13 cellular contexts compared by ENCODE assay signal in the genomic region with DNA sequence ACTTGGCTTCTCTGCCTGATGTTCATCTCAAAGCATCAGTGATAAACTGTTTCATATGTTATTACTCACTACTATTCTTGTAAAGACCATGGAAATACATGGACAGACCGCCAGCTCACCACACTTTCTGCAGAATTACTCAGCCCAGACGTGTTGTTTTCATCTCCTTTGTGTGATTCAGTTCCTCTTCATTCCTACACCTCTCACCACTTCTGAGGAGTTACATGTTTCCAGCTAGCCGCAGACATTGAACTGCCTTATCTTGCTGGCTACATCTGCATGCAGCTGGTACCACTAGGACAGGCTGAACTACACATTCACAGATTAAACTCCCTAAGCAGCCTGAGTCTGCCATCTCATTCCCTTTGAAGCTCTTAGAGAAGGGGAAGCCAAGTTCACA.
DNase-seq lines count a peak whose midpoint lies in the region; ATAC-seq and TF ChIP-seq lines count a peak whose summit lies in the region.
"Had no signal": no experiment of that assay in that cellular context is flagged by ENCODE, and none has a peak within 500 bp of the region (broad histone marks: within the 10 kb centered on the region; RNA-seq: fewer than 3 reads in every experiment).

No MANE protein-coding gene starts in this region.

- H3K4me1 ChIP-seq in tibial artery (peaks cover 0 to 37% (median 2%) of the 10 kb centered on the region in 4 donors), esophagus squamous epithelium (no peaks in the 10 kb centered on the region)

- H3K4me3 ChIP-seq in tibial artery, result no peak overlapping the region
- H3K4me3 ChIP-seq in esophagus squamous epithelium, result no peak overlapping the region
- H3K4me3 ChIP-seq: esophagus muscularis mucosa, K562 had no signal

- peak overlapping the region; percentile 17 to 60 for H3K27ac ChIP-seq in tibial artery
- H3K27ac ChIP-seq in esophagus squamous epithelium, result no peak overlapping the region
- H3K27ac ChIP-seq: esophagus muscularis mucosa had no signal

- H3K27me3 ChIP-seq in tibial artery (no peaks in the 10 kb centered on the region), esophagus squamous epithelium (no peaks in the 10 kb centered on the region)

- H3K36me3 Mint-ChIP-seq in activated T-helper 2 cell treated with anti-CD3 and anti-CD28 coated beads, Interferon-gamma antibody, Interleukin-2, Interleukin-4, amounts not matched to agents 10 μg/mL and 5 μg/mL and 100 μg/mL, durations not matched to agents 14 hours and 24 hours and 36 hours (ENCODE audit: low read depth), result no peaks in the 10 kb centered on the region
- H3K36me3 Mint-ChIP-seq in immature natural killer cell, result no peaks in the 10 kb centered on the region

- ATAC-seq in HG02642 (IDR thresholded peaks at IDR 0.05; ENCODE audit: poor library complexity, unreplicated experiment), result no peak
- ATAC-seq: K562 had no signal

- TF ChIP-seq CTCF in tibial artery (IDR thresholded peaks at IDR 0.05) (no peak), esophagus squamous epithelium (IDR thresholded peaks at IDR 0.05) (no peak)

- H3K4me1 Mint-ChIP-seq in activated T-helper 2 cell treated with anti-CD3 and anti-CD28 coated beads, Interferon-gamma antibody, Interleukin-2, Interleukin-4, amounts not matched to agents 10 μg/mL and 5 μg/mL and 100 μg/mL, durations not matched to agents 14 hours and 24 hours and 36 hours (ENCODE audit: low read depth), result peaks cover 14% of the 10 kb centered on the region
- no peaks in the 10 kb centered on the region for H3K4me1 Mint-ChIP-seq in immature natural killer cell
- H3K4me1 Mint-ChIP-seq: neural crest cell had no signal

- 44% methylated on average over 3 of the region's 3 CpGs for WGBS in esophagus squamous epithelium, 2 donors

- no peaks in the 10 kb centered on the region for H3K27me3 Mint-ChIP-seq in activated T-helper 2 cell treated with anti-CD3 and anti-CD28 coated beads, Interferon-gamma antibody, Interleukin-2, Interleukin-4, amounts not matched to agents 10 μg/mL and 5 μg/mL and 100 μg/mL, durations not matched to agents 14 hours and 24 hours and 36 hours (ENCODE audit: low read depth)
- H3K27me3 Mint-ChIP-seq in immature natural killer cell (ENCODE audit: low read depth in 3 of 3), result peaks cover 0 to 3% (median 1%) of the 10 kb centered on the region in 3 donors

- H3K36me3 ChIP-seq in tibial artery (no peaks in the 10 kb centered on the region), esophagus squamous epithelium (no peaks in the 10 kb centered on the region)
- H3K36me3 ChIP-seq: esophagus muscularis mucosa had no signal

- peak; percentile 52 for DNase-seq in activated effector memory CD4-positive, alpha-beta T cell treated with anti-CD3 and anti-CD28 coated beads, Interleukin-2, amount 50 U/mL, for 16 hours
- DNase-seq in activated effector memory CD4-positive, alpha-beta T cell treated with Interleukin-2 at 50 U/mL for 16 hours, result no peak
- DNase-seq in activated T-helper 2 cell treated with anti-CD3 and anti-CD28 coated beads, Interferon-gamma antibody, Interleukin-2, Interleukin-4, amounts not matched to agents 10 μg/mL and 5 μg/mL and 100 μg/mL, durations not matched to agents 14 hours and 24 hours and 36 hours (ENCODE audit: low spot score), result peak; percentile 9
- DNase-seq in stimulated activated CD4-positive, alpha-beta T cell treated with anti-CD3 and anti-CD28 coated beads, Interleukin-12 subunit alpha, Interleukin-12 subunit beta, amount 100 ng/mL, for 24 hours (ENCODE audit: low read depth in 2 of 2), result peak; percentile 17 to 22
- DNase-seq in tibial artery, result no peak
- DNase-seq in immature natural killer cell, result no peak
- no peak for DNase-seq in esophagus squamous epithelium (lab: John Stamatoyannopoulos, UW)
- DNase-seq: NCI-H1417 treated with DMSO at 0.1 percent for 48 hours, NCI-H82 had no signal

- peak overlapping the region; percentile 65 for H3K27ac Mint-ChIP-seq in activated T-helper 2 cell treated with anti-CD3 and anti-CD28 coated beads, Interferon-gamma antibody, Interleukin-2, Interleukin-4, amounts not matched to agents 10 μg/mL and 5 μg/mL and 100 μg/mL, durations not matched to agents 14 hours and 24 hours and 36 hours
- no peak overlapping the region for H3K27ac Mint-ChIP-seq in immature natural killer cell

- intact Hi-C loops in activated T-helper 2 cell treated with anti-CD3 and anti-CD28 coated beads, Interferon-gamma antibody, Interleukin-2, Interleukin-4, amounts not matched to agents 10 μg/mL and 5 μg/mL and 100 μg/mL, durations not matched to agents 14 hours and 24 hours and 36 hours (cut with micrococcal nuclease), result loop anchor here (1.0 kb wide), 1 partner anchor 32 kb away; no protein-coding TSS in a partner anchor
- intact Hi-C loops in tibial artery (cut with DNase I; ENCODE audit: low total_unique reads) (no loop called here), esophagus squamous epithelium (cut with DNase I) (no loop called here)

- H3K9me3 ChIP-seq in tibial artery (no peaks in the 10 kb centered on the region), esophagus squamous epithelium (no peaks in the 10 kb centered on the region)
- H3K9me3 ChIP-seq: esophagus muscularis mucosa had no signal

- no peaks in the 10 kb centered on the region for H3K9me3 Mint-ChIP-seq in activated T-helper 2 cell treated with anti-CD3 and anti-CD28 coated beads, Interferon-gamma antibody, Interleukin-2, Interleukin-4, amounts not matched to agents 10 μg/mL and 5 μg/mL and 100 μg/mL, durations not matched to agents 14 hours and 24 hours and 36 hours
- no peaks in the 10 kb centered on the region for H3K9me3 Mint-ChIP-seq in immature natural killer cell

- TF ChIP-seq POLR2A in esophagus squamous epithelium (IDR thresholded peaks at IDR 0.05), result no peak

- H3K4me3 Mint-ChIP-seq in activated T-helper 2 cell treated with anti-CD3 and anti-CD28 coated beads, Interferon-gamma antibody, Interleukin-2, Interleukin-4, amounts not matched to agents 10 μg/mL and 5 μg/mL and 100 μg/mL, durations not matched to agents 14 hours and 24 hours and 36 hours (ENCODE audit: low read depth), result no peak overlapping the region
- H3K4me3 Mint-ChIP-seq in immature natural killer cell, result no peak overlapping the region
- H3K4me3 Mint-ChIP-seq: neural crest cell had no signal

Comparison
In these comparisons a context has a peak if more than half of its experiments do, and no peak if none do; other contexts are left out.
1. DNase-seq: peak in activated effector memory CD4-positive, alpha-beta T cell treated with anti-CD3 and anti-CD28 coated beads, Interleukin-2, amount 50 U/mL, for 16 hours (single experiment), activated T-helper 2 cell treated with anti-CD3 and anti-CD28 coated beads, Interferon-gamma antibody, Interleukin-2, Interleukin-4, amounts not matched to agents 10 μg/mL and 5 μg/mL and 100 μg/mL, durations not matched to agents 14 hours and 24 hours and 36 hours (single experiment) and stimulated activated CD4-positive, alpha-beta T cell treated with anti-CD3 and anti-CD28 coated beads, Interleukin-12 subunit alpha, Interleukin-12 subunit beta, amount 100 ng/mL, for 24 hours (2 of 2); none in activated effector memory CD4-positive, alpha-beta T cell treated with Interleukin-2 at 50 U/mL for 16 hours (single experiment), tibial artery (0 of 2), immature natural killer cell (0 of 3) and esophagus squamous epithelium (single experiment).
2. H3K27ac ChIP-seq: peak in tibial artery (2 of 2); none in esophagus squamous epithelium (0 of 4).